In genomic region chr1:82728206-82728605, GRCh38 we compare ENCODE assay signal across 28 cellular contexts.
"Had no signal": no experiment of that assay in that cellular context is flagged by ENCODE, and none has a peak within 500 bp of the region (broad histone marks: within the 10 kb centered on the region; RNA-seq: fewer than 3 reads in every experiment).

No MANE protein-coding gene starts in this region.

- H3K27me3 ChIP-seq: colonic mucosa, dorsolateral prefrontal cortex, esophagus muscularis mucosa, esophagus squamous epithelium, foreskin keratinocyte, gastrocnemius medialis, gastroesophageal sphincter, heart left ventricle, heart right ventricle had no signal

- H3K36me3 ChIP-seq: colonic mucosa, esophagus muscularis mucosa, esophagus squamous epithelium, gastrocnemius medialis, gastroesophageal sphincter, heart left ventricle, heart right ventricle had no signal

- H3K9me3 ChIP-seq: colonic mucosa, gastrocnemius medialis had no signal

- H3K4me3 ChIP-seq: colonic mucosa, coronary artery, dorsolateral prefrontal cortex, esophagus muscularis mucosa, esophagus squamous epithelium, gastrocnemius medialis, gastroesophageal sphincter, heart left ventricle, heart right ventricle had no signal

- H3K4me1 ChIP-seq: colonic mucosa, esophagus muscularis mucosa, esophagus squamous epithelium, foreskin keratinocyte, gastrocnemius medialis, gastroesophageal sphincter, heart left ventricle, heart right ventricle had no signal

- FAIRE-seq: colon, endometrium, endothelial cell of umbilical vein, frontal cortex had no signal

- H3K27ac ChIP-seq: colonic mucosa, coronary artery, dorsolateral prefrontal cortex, epithelial cell of prostate, esophagus muscularis mucosa, esophagus squamous epithelium, foreskin keratinocyte, gastrocnemius medialis, gastroesophageal sphincter, heart left ventricle, heart right ventricle had no signal

- ATAC-seq: effector memory CD8-positive, alpha-beta T cell; esophagus mucosa; foreskin keratinocyte; gastrocnemius medialis; gastroesophageal sphincter; heart left ventricle; heart right ventricle had no signal

- DNase-seq: colonic mucosa; cortex of kidney; dermis blood vessel endothelial cell; dorsolateral prefrontal cortex; effector CD4-positive, alpha-beta T cell; effector CD8-positive, alpha-beta T cell; effector memory CD4-positive, alpha-beta T cell; effector memory CD8-positive, alpha-beta T cell; endodermal cell; erythroblast; esophagus squamous epithelium; foreskin fibroblast; foreskin keratinocyte; foreskin melanocyte; gastrocnemius medialis; glutamatergic neuron; head of caudate nucleus; heart left ventricle; heart right ventricle had no signal
